13 cellular contexts compared by ENCODE assay signal in the genomic region with DNA sequence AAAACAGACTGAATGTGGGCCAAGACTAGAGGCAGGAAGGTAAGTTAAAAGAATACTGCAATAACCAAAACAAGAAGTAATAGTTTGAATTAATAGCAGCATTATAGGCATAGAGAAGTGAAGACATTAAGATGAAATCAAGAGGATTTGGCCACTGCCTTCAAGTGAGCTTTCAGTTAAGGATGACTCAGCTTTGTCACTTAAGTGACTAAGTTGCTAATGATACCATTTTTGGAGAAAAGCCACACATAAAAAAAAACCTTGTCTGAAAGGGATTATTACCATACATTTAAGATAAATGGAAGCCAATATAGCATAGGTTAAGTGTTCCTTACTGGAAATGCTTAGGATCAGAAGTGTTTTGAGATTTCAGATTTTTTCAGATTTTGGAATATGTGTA. TPM values are rescaled to one million over a fixed set of nuclear protein-coding genes. Genes with fewer than 3 reads are reported as not detected.
DNase-seq lines count a peak whose midpoint lies in the region; ATAC-seq and TF ChIP-seq lines count a peak whose summit lies in the region.
"Had no signal": no experiment of that assay in that cellular context is flagged by ENCODE, and none has a peak within 500 bp of the region (broad histone marks: within the 10 kb centered on the region; RNA-seq: fewer than 3 reads in every experiment).

No MANE protein-coding gene starts in this region.

- H3K9me3 Mint-ChIP-seq in activated CD8-positive, alpha-beta memory T cell treated with anti-CD3 and anti-CD28 coated beads, Interleukin-2, amount 10 ng/mL, durations not matched to agents 7 days and 5 days (ENCODE audit: low read depth) = no peaks in the 10 kb centered on the region
- no peaks in the 10 kb centered on the region for H3K9me3 Mint-ChIP-seq in chondrocyte (ENCODE audit: low read depth)

- peak; percentile 65 for ATAC-seq in activated CD8-positive, alpha-beta memory T cell treated with anti-CD3 and anti-CD28 coated beads, Interleukin-2, amount 10 ng/mL, durations not matched to agents 7 days and 5 days
- ATAC-seq in stimulated activated naive CD8-positive, alpha-beta T cell treated with anti-CD3 and anti-CD28 coated beads, Interleukin-15, Interleukin-2, amounts not matched to agents 100 U/mL and 50 U/mL, for 24 hours = peak; percentile 66
- no peak for ATAC-seq in heart left ventricle
- ATAC-seq: T-helper 17 cell had no signal

- H3K36me3 Mint-ChIP-seq in activated CD8-positive, alpha-beta memory T cell treated with anti-CD3 and anti-CD28 coated beads, Interleukin-2, amount 10 ng/mL, durations not matched to agents 7 days and 5 days = peaks cover 76% of the 10 kb centered on the region
- H3K36me3 Mint-ChIP-seq in chondrocyte (ENCODE audit: low read depth) = peaks cover 40% of the 10 kb centered on the region

- peaks cover 0 to 100% (median 97%) of the 10 kb centered on the region in 9 donors for H3K36me3 ChIP-seq in heart left ventricle

- H3K27me3 Mint-ChIP-seq in activated CD8-positive, alpha-beta memory T cell treated with anti-CD3 and anti-CD28 coated beads, Interleukin-2, amount 10 ng/mL, durations not matched to agents 7 days and 5 days = no peaks in the 10 kb centered on the region
- H3K27me3 Mint-ChIP-seq in chondrocyte (ENCODE audit: low read depth) = no peaks in the 10 kb centered on the region
- H3K27me3 Mint-ChIP-seq: B cell, T-helper 17 cell had no signal

- intact Hi-C loops in heart left ventricle (cut with DNase I) = loop anchor here in 3 of 10 donors (10.0 kb wide), 1 partner anchor 52 kb away; no protein-coding TSS in a partner anchor

- no peak overlapping the region for H3K4me3 ChIP-seq in heart left ventricle

- TF ChIP-seq CTCF in chondrocyte (IDR thresholded peaks at IDR 0.05) = no peak
- no peak for TF ChIP-seq CTCF in heart left ventricle (IDR thresholded peaks at IDR 0.05)

- DNase-seq in activated CD8-positive, alpha-beta memory T cell treated with anti-CD3 and anti-CD28 coated beads, Interleukin-2, amount 10 ng/mL, durations not matched to agents 7 days and 5 days = no peak
- DNase-seq in activated CD8-positive, alpha-beta memory T cell treated with anti-CD3 and anti-CD28 coated beads for 24 hours = no peak
- DNase-seq in NCI-H69 (lab: John Stamatoyannopoulos, UW) (peak; percentile 25), chondrocyte (ENCODE audit: low spot score) (no peak), HuH-7.5 (ENCODE audit: low spot score) (no peak), NCI-H526 treated with DMSO at 0.1 percent for 48 hours (lab: John Stamatoyannopoulos, UW) (no peak), heart left ventricle (no peak)
- no peak for DNase-seq in stimulated activated naive CD8-positive, alpha-beta T cell treated with anti-CD3 and anti-CD28 coated beads, Interleukin-15, Interleukin-2, amounts not matched to agents 100 U/mL and 50 U/mL, for 24 hours
- DNase-seq: effector CD4-positive, alpha-beta T cell; kidney glomerular epithelial cell; occipital lobe; T-helper 17 cell had no signal

- H3K4me1 ChIP-seq in heart left ventricle = peaks cover 0 to 7% (median 0%) of the 10 kb centered on the region in 12 donors

- no peaks in the 10 kb centered on the region for H3K9me3 ChIP-seq in heart left ventricle

- peak overlapping the region; percentile 74 for H3K27ac Mint-ChIP-seq in activated CD8-positive, alpha-beta memory T cell treated with anti-CD3 and anti-CD28 coated beads, Interleukin-2, amount 10 ng/mL, durations not matched to agents 7 days and 5 days
- peak overlapping the region; percentile 57 for H3K27ac Mint-ChIP-seq in chondrocyte (ENCODE audit: unreplicated experiment)
- H3K27ac Mint-ChIP-seq: B cell, T-helper 17 cell had no signal

- H3K27ac ChIP-seq in heart left ventricle = no peak overlapping the region

- no peaks in the 10 kb centered on the region for H3K27me3 ChIP-seq in heart left ventricle

- H3K4me3 Mint-ChIP-seq in activated CD8-positive, alpha-beta memory T cell treated with anti-CD3 and anti-CD28 coated beads, Interleukin-2, amount 10 ng/mL, durations not matched to agents 7 days and 5 days = no peak overlapping the region
- H3K4me3 Mint-ChIP-seq in chondrocyte (ENCODE audit: unreplicated experiment) = no peak overlapping the region
- H3K4me3 Mint-ChIP-seq: B cell, T-helper 17 cell had no signal

- no peak for TF ChIP-seq POLR2A in heart left ventricle (IDR thresholded peaks at IDR 0.05)

- peaks cover 21% of the 10 kb centered on the region for H3K4me1 Mint-ChIP-seq in activated CD8-positive, alpha-beta memory T cell treated with anti-CD3 and anti-CD28 coated beads, Interleukin-2, amount 10 ng/mL, durations not matched to agents 7 days and 5 days
- H3K4me1 Mint-ChIP-seq in chondrocyte (ENCODE audit: low read depth) = peaks cover 20% of the 10 kb centered on the region
- H3K4me1 Mint-ChIP-seq: B cell had no signal

- CTCF ChIA-PET in activated CD8-positive, alpha-beta memory T cell treated with anti-CD3 and anti-CD28 coated beads, Interleukin-2, amount 10 ng/mL, durations not matched to agents 7 days and 5 days (lab: Charles Lee) = interaction anchor here (0.8 kb wide), 1 partner anchor 13 kb away, joined by 3 read pairs; no protein-coding TSS in a partner anchor

RNA-seq across cellular contexts. Expression of gene ECPAS, which starts 57.0 kb away (rescaled TPM):
- total RNA-seq in activated CD8-positive, alpha-beta memory T cell treated with anti-CD3 and anti-CD28 coated beads, Interleukin-2, amount 10 ng/mL, durations not matched to agents 7 days and 5 days = 10 to 100 TPM; 72.8 to 75.3 TPM
- 108 to 118 TPM (median 113 TPM) in 3 replicates for total RNA-seq in chondrocyte
- 100 to 1,000 TPM in 7 of 9 donors, 10 to 100 TPM in 2; 73.2 to 116 (median 103) TPM for total RNA-seq in heart left ventricle
- 10 to 100 TPM; 28.9 to 43.3 TPM for polyA plus RNA-seq in heart left ventricle

Comparison
In these comparisons a context has a peak if more than half of its experiments do, and no peak if none do; other contexts are left out.
1. ATAC-seq: peak in activated CD8-positive, alpha-beta memory T cell treated with anti-CD3 and anti-CD28 coated beads, Interleukin-2, amount 10 ng/mL, durations not matched to agents 7 days and 5 days (single experiment) and stimulated activated naive CD8-positive, alpha-beta T cell treated with anti-CD3 and anti-CD28 coated beads, Interleukin-15, Interleukin-2, amounts not matched to agents 100 U/mL and 50 U/mL, for 24 hours (single experiment); none in heart left ventricle (0 of 4).